ENCODE assay signal across 23 cellular contexts in genomic region chr17:45735488-45735887, GRCh38. TPM values are rescaled to one million over a fixed set of nuclear protein-coding genes. Genes with fewer than 3 reads are reported as not detected.
"Had no signal": no experiment of that assay in that cellular context is flagged by ENCODE, and none has a peak within 500 bp of the region (broad histone marks: within the 10 kb centered on the region; RNA-seq: fewer than 3 reads in every experiment).

No MANE protein-coding gene starts in this region.

- FAIRE-seq: RCC 7860 had no signal

- H3K4me3 ChIP-seq: MG63, SJSA1, SK-N-MC had no signal

- H3K27ac ChIP-seq: SJSA1, SK-N-MC had no signal

- H3K4me1 ChIP-seq: SJSA1 had no signal

- DNase-seq: Karpas-422, KG1, MG63, NCI-H1092, NCI-H1105 treated with DMSO at 0.1 percent for 48 hours, NCI-H1417 treated with DMSO at 0.1 percent for 48 hours, NCI-H146, NCI-H1694 treated with DMSO at 0.1 percent for 48 hours, NCI-H1930, NCI-H2081, NCI-H2107, NCI-H2227 treated with DMSO at 0.1 percent for 48 hours, NCI-H524, NCI-H526 treated with DMSO at 0.1 percent for 48 hours, NCI-H774, Right ventricle myocardium superior, RPMI8226, SIG-M5 had no signal

- H3K36me3 ChIP-seq: MG63, SJSA1 had no signal

RNA-seq across cellular contexts. Expression of gene CRHR1, which starts 48.6 kb away (rescaled TPM):
- total RNA-seq: HT-29, NCI-H460, Right ventricle myocardium superior, SJSA1 had no signal
